Comparison of ENCODE assay signal across 26 cellular contexts in the genomic region with DNA sequence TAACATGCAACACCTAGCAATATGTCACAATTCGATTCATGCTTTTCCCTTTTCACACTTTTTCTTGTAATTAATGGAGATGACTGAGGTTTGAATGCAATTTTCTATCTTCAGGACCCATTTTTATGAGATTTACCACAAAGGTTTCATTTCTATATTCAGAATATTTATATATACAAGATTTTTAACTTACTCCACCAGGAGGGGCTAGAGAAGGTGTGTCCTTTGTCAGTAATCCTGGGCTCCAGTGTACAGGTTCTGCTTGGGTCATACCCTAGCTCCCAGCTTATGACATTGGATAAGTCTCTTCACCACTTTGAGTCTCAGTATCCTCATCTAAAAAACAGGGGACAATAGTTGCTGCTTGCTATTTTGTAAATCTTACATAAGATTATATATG.
DNase-seq lines count a peak whose midpoint lies in the region; ATAC-seq and TF ChIP-seq lines count a peak whose summit lies in the region.
"Had no signal": no experiment of that assay in that cellular context is flagged by ENCODE, and none has a peak within 500 bp of the region (broad histone marks: within the 10 kb centered on the region; RNA-seq: fewer than 3 reads in every experiment).

No MANE protein-coding gene starts in this region.

- peak; percentile 23 for DNase-seq in ELR (ENCODE audit: low read depth)
- DNase-seq in IMR-90 = peak; percentile 2
- peak; percentile 12 for DNase-seq in adipocyte (ENCODE audit: low read depth)
- no peak for DNase-seq in foreskin keratinocyte
- no peak for DNase-seq in activated CD8-positive, alpha-beta T cell treated with anti-CD3 and anti-CD28 coated beads for 36 hours
- no peak for DNase-seq in HuH-7.5 (ENCODE audit: low spot score)
- no peak for DNase-seq in GDM1 (lab: John Stamatoyannopoulos, UW)
- DNase-seq in NCI-H226 = no peak
- DNase-seq: activated CD4-positive, alpha-beta T cell treated with anti-CD3 and anti-CD28 coated beads, Interleukin-2, amount 50 U/mL, for 1 hour; activated CD8-positive, alpha-beta memory T cell treated with anti-CD3 and anti-CD28 coated beads, Interleukin-2, amount 50 U/mL, for 4 hours; brain microvascular endothelial cell; CD8-positive, alpha-beta memory T cell; heart left ventricle; left colon; naive thymus-derived CD8-positive, alpha-beta T cell; NCI-H2081 treated with DMSO at 0.1 percent for 48 hours; NCI-H510A treated with DMSO at 0.1 percent for 48 hours; ovary; SIG-M5; T-helper 2 cell; transverse colon had no signal

- peaks cover 11% of the 10 kb centered on the region for H3K27me3 ChIP-seq in IMR-90 (ENCODE audit: control insufficient read depth, insufficient read depth, low read length)
- peaks cover 11% of the 10 kb centered on the region for H3K27me3 ChIP-seq in adipocyte (replicated peaks; ENCODE audit: control insufficient read depth, insufficient read depth, low read length)
- no peaks in the 10 kb centered on the region for H3K27me3 ChIP-seq in foreskin keratinocyte
- H3K27me3 ChIP-seq: brain microvascular endothelial cell, ovary, right atrium auricular region, transverse colon had no signal

- H3K4me1 Mint-ChIP-seq in activated CD8-positive, alpha-beta T cell treated with anti-CD3 and anti-CD28 coated beads for 36 hours (ENCODE audit: low read depth) = no peaks in the 10 kb centered on the region
- H3K4me1 Mint-ChIP-seq: CD8-positive, alpha-beta memory T cell; naive thymus-derived CD8-positive, alpha-beta T cell had no signal

- no peaks in the 10 kb centered on the region for H3K36me3 Mint-ChIP-seq in activated CD8-positive, alpha-beta T cell treated with anti-CD3 and anti-CD28 coated beads for 36 hours (ENCODE audit: low read depth)
- H3K36me3 Mint-ChIP-seq: activated naive CD8-positive, alpha-beta T cell; CD8-positive, alpha-beta memory T cell; mesothelial cell of epicardium; naive thymus-derived CD8-positive, alpha-beta T cell had no signal

- no peak overlapping the region for H2BK5ac ChIP-seq in IMR-90 (ENCODE audit: low read depth, low read length, poor library complexity, severe bottlenecking)

- H3K27ac Mint-ChIP-seq in activated CD8-positive, alpha-beta T cell treated with anti-CD3 and anti-CD28 coated beads for 36 hours = no peak overlapping the region
- H3K27ac Mint-ChIP-seq: activated naive CD8-positive, alpha-beta T cell; activated T-helper 2 cell treated with anti-CD3 and anti-CD28 coated beads, Interferon-gamma antibody, Interleukin-2, Interleukin-4, amounts not matched to agents 10 μg/mL and 5 μg/mL and 100 μg/mL, durations not matched to agents 14 hours and 24 hours and 36 hours; CD8-positive, alpha-beta memory T cell; mesothelial cell of epicardium; naive thymus-derived CD8-positive, alpha-beta T cell had no signal

- CTCF ChIA-PET in IMR-90 (lab: Yijun Ruan, JAX) = no interaction called here
- CTCF ChIA-PET in activated CD8-positive, alpha-beta T cell treated with anti-CD3 and anti-CD28 coated beads for 36 hours (lab: Charles Lee) = no interaction called here

- no peak overlapping the region for H3K4me2 ChIP-seq in IMR-90 (ENCODE audit: low read depth, low read length)

- dilution Hi-C loops in IMR-90 (cut with HindIII; ENCODE audit: low sequenced_read_pairs, unreplicated experiment) = no loop called here

- no peak overlapping the region for H2BK120ac ChIP-seq in IMR-90 (ENCODE audit: low read depth, low read length)

- H3K9me3 ChIP-seq in IMR-90 (ENCODE audit: control insufficient read depth, insufficient read depth, low read length) (no peaks in the 10 kb centered on the region), adipocyte (ENCODE audit: control insufficient read depth, low read length) (no peaks in the 10 kb centered on the region)
- H3K9me3 ChIP-seq: heart left ventricle, right atrium auricular region, transverse colon had no signal

- no peak overlapping the region for H3K4me3 Mint-ChIP-seq in activated CD8-positive, alpha-beta T cell treated with anti-CD3 and anti-CD28 coated beads for 36 hours
- H3K4me3 Mint-ChIP-seq: activated naive CD8-positive, alpha-beta T cell; CD8-positive, alpha-beta memory T cell; mesothelial cell of epicardium; naive thymus-derived CD8-positive, alpha-beta T cell had no signal

- H3K36me3 ChIP-seq in IMR-90 (ENCODE audit: control insufficient read depth, insufficient read depth, low read length) = no peaks in the 10 kb centered on the region
- no peaks in the 10 kb centered on the region for H3K36me3 ChIP-seq in adipocyte (ENCODE audit: control insufficient read depth, insufficient read depth, low read length, severe bottlenecking)
- H3K36me3 ChIP-seq: brain microvascular endothelial cell, heart left ventricle, ovary, right atrium auricular region, transverse colon had no signal

- no peak overlapping the region for H3K27ac ChIP-seq in IMR-90 (ENCODE audit: insufficient read depth, low read length)
- no peak overlapping the region for H3K27ac ChIP-seq in foreskin keratinocyte
- H3K27ac ChIP-seq: brain microvascular endothelial cell, coronary artery, heart left ventricle, ovary, right atrium auricular region, transverse colon had no signal

- no peak overlapping the region for H3K4ac ChIP-seq in IMR-90 (ENCODE audit: low read depth, low read length)

- H3K9ac ChIP-seq in IMR-90 (ENCODE audit: low read depth, low read length) (no peak overlapping the region), adipocyte (ENCODE audit: low read length) (no peak overlapping the region)

- no peak for TF ChIP-seq POLR2A in IMR-90 (IDR thresholded peaks at IDR 0.05; ENCODE audit: low read depth, low read length)

- H3K23ac ChIP-seq in IMR-90 (ENCODE audit: low read depth, low read length) = no peak overlapping the region

- H3K27me3 Mint-ChIP-seq in activated CD8-positive, alpha-beta T cell treated with anti-CD3 and anti-CD28 coated beads for 36 hours = peaks cover 7% of the 10 kb centered on the region
- H3K27me3 Mint-ChIP-seq: CD8-positive, alpha-beta memory T cell had no signal

- H3K79me1 ChIP-seq in IMR-90 (ENCODE audit: low read depth in 1 of 2, low read length in 2 of 2) = no peaks in the 10 kb centered on the region

- H4K91ac ChIP-seq in IMR-90 (ENCODE audit: insufficient read depth, low read depth, low read length) = no peak overlapping the region

- H2BK15ac ChIP-seq in IMR-90 (ENCODE audit: low read depth, low read length) = no peak overlapping the region

- no peaks in the 10 kb centered on the region for H3K9me1 ChIP-seq in IMR-90 (ENCODE audit: insufficient read depth, low read length)

- no peaks in the 10 kb centered on the region for H4K20me1 ChIP-seq in IMR-90 (ENCODE audit: insufficient read depth, low read length)

- no peak overlapping the region for H3K56ac ChIP-seq in IMR-90 (ENCODE audit: extremely low read depth, insufficient read depth, low read length)

- no TSS peak for BruUV-seq in IMR-90 (replicated peaks; lab: Mats Ljungman, UMichigan)

- H2AFZ ChIP-seq in IMR-90 (replicated peaks; ENCODE audit: low read length, poor library complexity) = no peak overlapping the region

- ATAC-seq in IMR-90 (ENCODE audit: low read depth) (no peak), foreskin keratinocyte (no peak)
- no peak for ATAC-seq in activated CD8-positive, alpha-beta T cell treated with anti-CD3 and anti-CD28 coated beads for 36 hours
- ATAC-seq: heart left ventricle; left colon; naive thymus-derived CD8-positive, alpha-beta T cell had no signal

- intact Hi-C loops in IMR-90 (cut with micrococcal nuclease) = no loop called here
- intact Hi-C loops in activated CD8-positive, alpha-beta T cell treated with anti-CD3 and anti-CD28 coated beads for 36 hours (cut with micrococcal nuclease) = no loop called here

- no peak overlapping the region for H4K8ac ChIP-seq in IMR-90 (ENCODE audit: low read depth in 2 of 2, low read length in 2 of 2)

- TF ChIP-seq CTCF in IMR-90 (conservative IDR thresholded peaks at IDR 0.05; ENCODE audit: low read depth, low read length) = 0 out of 2 replicates have a peak, but pooled peaks have one; percentile 5
- TF ChIP-seq CTCF in foreskin keratinocyte (conservative IDR thresholded peaks at IDR 0.05) = peak; percentile 32
- no peak for TF ChIP-seq CTCF in activated CD8-positive, alpha-beta T cell treated with anti-CD3 and anti-CD28 coated beads for 36 hours (IDR thresholded peaks at IDR 0.05)

- POLR2A ChIA-PET in IMR-90 (lab: Charles Lee; ENCODE audit: unreplicated experiment) = no interaction called here
- POLR2A ChIA-PET in activated CD8-positive, alpha-beta T cell treated with anti-CD3 and anti-CD28 coated beads for 36 hours (lab: Charles Lee) = no interaction called here

- H2BK20ac ChIP-seq in IMR-90 (ENCODE audit: low read depth, low read length) = no peak overlapping the region

- no peak overlapping the region for H3K18ac ChIP-seq in IMR-90 (ENCODE audit: low read depth, low read length)

- H3K14ac ChIP-seq in IMR-90 (replicated peaks; ENCODE audit: low read depth, low read length) = no peak overlapping the region

- WGBS in IMR-90 (ENCODE audit: extremely low coverage in 2 of 2, insufficient read length in 1 of 2), 2 experiments = no CpG with 5 or more reads among the region's 1 CpG

- no peaks in the 10 kb centered on the region for H3K9me3 Mint-ChIP-seq in activated CD8-positive, alpha-beta T cell treated with anti-CD3 and anti-CD28 coated beads for 36 hours
- H3K9me3 Mint-ChIP-seq: activated T-helper 2 cell treated with anti-CD3 and anti-CD28 coated beads, Interferon-gamma antibody, Interleukin-2, Interleukin-4, amounts not matched to agents 10 μg/mL and 5 μg/mL and 100 μg/mL, durations not matched to agents 14 hours and 24 hours and 36 hours had no signal

- TF ChIP-seq RAD21 in IMR-90 (IDR thresholded peaks at IDR 0.05; ENCODE audit: low read length) = no peak; the same call in 1 of the 2 replicates

- no peak overlapping the region for H2AK9ac ChIP-seq in IMR-90 (replicated peaks; ENCODE audit: low read depth, low read length, poor library complexity)

- H3K4me3 ChIP-seq in IMR-90 (ENCODE audit: insufficient read depth, low read depth, low read length) (no peak overlapping the region), adipocyte (ENCODE audit: low read length) (no peak overlapping the region)
- H3K4me3 ChIP-seq: coronary artery, heart left ventricle, ovary, right atrium auricular region, transverse colon had no signal

- in situ Hi-C loops in IMR-90 (cut with MboI; ENCODE audit: low sequenced_read_pairs) = no loop called here

- no peaks in the 10 kb centered on the region for H3K4me1 ChIP-seq in IMR-90 (ENCODE audit: control insufficient read depth, insufficient read depth, low read length)
- H3K4me1 ChIP-seq in adipocyte (ENCODE audit: control insufficient read depth, insufficient read depth, low read length) = no peaks in the 10 kb centered on the region
- no peaks in the 10 kb centered on the region for H3K4me1 ChIP-seq in foreskin keratinocyte
- H3K4me1 ChIP-seq: heart left ventricle, right atrium auricular region, transverse colon had no signal

- no peak overlapping the region for H2AK5ac ChIP-seq in IMR-90 (ENCODE audit: low read depth, low read length)

- H4K5ac ChIP-seq in IMR-90 (ENCODE audit: low read depth, low read length) = no peak overlapping the region

TF ChIP-seq in IMR-90, 13 proteins besides CTCF, POLR2A, EP300 and RAD21 (continues in another document):
- no peak for TF ChIP-seq CEBPB (IDR thresholded peaks at IDR 0.05; ENCODE audit: low read depth, low read length)
- TF ChIP-seq SMC3 (IDR thresholded peaks at IDR 0.05; ENCODE audit: low read depth, low read length) = no peak
- TF ChIP-seq BHLHE40 (IDR thresholded peaks at IDR 0.05; ENCODE audit: low read depth, low read length) = no peak
- no peak for TF ChIP-seq MAFK (IDR thresholded peaks at IDR 0.05; ENCODE audit: low read depth, low read length)

Comparison
In these comparisons a context has a peak if more than half of its experiments do, and no peak if none do; other contexts are left out.
1. DNase-seq: peak in ELR (single experiment), IMR-90 (single experiment) and adipocyte (single experiment); none in foreskin keratinocyte (0 of 2), activated CD8-positive, alpha-beta T cell treated with anti-CD3 and anti-CD28 coated beads for 36 hours (single experiment), HuH-7.5 (single experiment), GDM1 (single experiment) and NCI-H226 (single experiment).